8 cellular contexts compared by ENCODE assay signal in the genomic region with DNA sequence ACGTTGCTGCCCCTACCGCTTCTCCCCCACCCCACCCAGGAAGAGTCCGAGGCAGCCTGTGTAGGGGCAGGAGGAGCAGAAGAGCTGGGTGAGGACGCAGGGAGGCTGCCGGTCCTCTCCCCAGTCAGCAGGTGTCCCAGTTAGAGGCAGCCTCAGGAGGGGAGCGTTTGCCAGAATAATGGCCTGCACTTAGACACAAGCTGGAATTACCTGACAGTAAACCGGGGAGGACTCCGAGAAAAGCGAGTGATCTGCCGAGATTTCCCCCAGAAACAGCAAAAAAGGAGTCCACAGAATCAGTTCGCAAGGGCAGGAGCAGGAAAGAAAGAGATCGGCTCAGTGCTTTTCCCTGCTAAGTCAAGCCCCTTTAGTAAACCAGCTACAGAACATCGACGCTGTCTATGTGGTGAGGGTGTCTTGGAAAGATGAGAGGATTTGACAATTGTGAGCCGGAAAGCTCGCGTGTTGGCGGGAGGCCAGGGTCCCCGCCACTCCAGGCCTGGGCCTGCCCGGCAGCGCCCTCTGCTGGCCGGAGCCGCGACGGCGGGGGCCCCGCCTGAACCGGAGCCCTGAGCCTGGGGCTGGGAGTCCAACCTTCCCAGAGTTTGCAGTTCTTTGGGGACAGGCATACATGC. TPM values are rescaled to one million over a fixed set of nuclear protein-coding genes. Genes with fewer than 3 reads are reported as not detected.
DNase-seq lines count a peak whose midpoint lies in the region; ATAC-seq and TF ChIP-seq lines count a peak whose summit lies in the region.

No MANE protein-coding gene starts in this region.

- peak; percentile 19 to 83 for TF ChIP-seq EP300 in tibial nerve (IDR thresholded peaks at IDR 0.05)

- 2 to 3% methylated on average over 21 to 28 of the region's 28 CpGs for WGBS in tibial nerve, 2 donors

- no peak overlapping the region for H3K27ac ChIP-seq in BLaER1 treated with 17β-estradiol and CSF1 and Interleukin-3, amounts not matched to agents 10 nM and 100 nM
- peak overlapping the region; percentile 90 for H3K27ac ChIP-seq in parathyroid adenoma
- H3K27ac ChIP-seq in tibial nerve: peak overlapping the region; percentile 32 to 83 (median 68)

- no peaks in the 10 kb centered on the region for H3K27me3 Mint-ChIP-seq in activated naive CD8-positive, alpha-beta T cell

- peak overlapping the region in 4 of 11 experiments; percentile 2 to 35 (median 20); a peak in 3 of 22 replicates for H3K9ac ChIP-seq in BLaER1 treated with 17β-estradiol and CSF1 and Interleukin-3, amounts not matched to agents 10 nM and 100 nM
- peak overlapping the region; percentile 50 for H3K9ac ChIP-seq in parathyroid adenoma

- DNase-seq in MG63 (peak; percentile 71), head of caudate nucleus (peak; percentile 66 to 96 (median 89)), tibial nerve (ENCODE audit: low spot score in 2 of 2) (peak; percentile 69 to 76)

- no peaks in the 10 kb centered on the region for H3K27me3 ChIP-seq in BLaER1 treated with 17β-estradiol and CSF1 and Interleukin-3, amounts not matched to agents 10 nM and 100 nM
- H3K27me3 ChIP-seq in MG63: no peaks in the 10 kb centered on the region
- no peaks in the 10 kb centered on the region for H3K27me3 ChIP-seq in parathyroid adenoma (ENCODE audit: control insufficient read depth, insufficient read depth, low read length)
- H3K27me3 ChIP-seq in tibial nerve: no peaks in the 10 kb centered on the region

- H3K4me1 Mint-ChIP-seq in activated naive CD8-positive, alpha-beta T cell (ENCODE audit: low read depth): peaks cover 6% of the 10 kb centered on the region

- no peak for TF ChIP-seq POLR2A in tibial nerve (IDR thresholded peaks at IDR 0.05)

- no peaks in the 10 kb centered on the region for H3K36me3 ChIP-seq in BLaER1 treated with 17β-estradiol and CSF1 and Interleukin-3, amounts not matched to agents 10 nM and 100 nM
- H3K36me3 ChIP-seq in MG63 (no peaks in the 10 kb centered on the region), parathyroid adenoma (ENCODE audit: control insufficient read depth, insufficient read depth, low read length) (no peaks in the 10 kb centered on the region), tibial nerve (no peaks in the 10 kb centered on the region)

- H2AFZ ChIP-seq in parathyroid adenoma: peak overlapping the region; percentile 82

- no peaks in the 10 kb centered on the region for H4K20me1 ChIP-seq in BLaER1 treated with 17β-estradiol and CSF1 and Interleukin-3, amounts not matched to agents 10 nM and 100 nM

- H3K27ac Mint-ChIP-seq in activated naive CD8-positive, alpha-beta T cell: no peak overlapping the region

- ATAC-seq in GM21447 (IDR thresholded peaks at IDR 0.05; ENCODE audit: unreplicated experiment) (peak; percentile 67), SK-N-SH treated with all-trans-retinoic acid at 6 μM for 48 hours (peak; percentile 97)

- H3K4me3 Mint-ChIP-seq in activated naive CD8-positive, alpha-beta T cell: peak overlapping the region; percentile 75

- H3K36me3 Mint-ChIP-seq in activated naive CD8-positive, alpha-beta T cell: no peaks in the 10 kb centered on the region

- TF ChIP-seq CTCF in parathyroid adenoma (IDR thresholded peaks at IDR 0.05) (peak; percentile 94), tibial nerve (IDR thresholded peaks at IDR 0.05) (peak; percentile 97 to 99 (median 97))

- peak overlapping the region in 1 of 10 experiments; percentile 28; a peak in 2 of 20 replicates for H3K4me3 ChIP-seq in BLaER1 treated with 17β-estradiol and CSF1 and Interleukin-3, amounts not matched to agents 10 nM and 100 nM
- H3K4me3 ChIP-seq in MG63 (peak overlapping the region; percentile 32), parathyroid adenoma (ENCODE audit: low read depth, low read length) (peak overlapping the region; percentile 42), tibial nerve (peak overlapping the region; percentile 33 to 54 (median 47))

- intact Hi-C loops in head of caudate nucleus (cut with DNase I): loop anchor here (2.0 to 5.0 kb wide), 2 partner anchors 51 to 224 kb away; partner anchors contain the start of genes AAMDC, INTS4 and RSF1

- H3K9me3 ChIP-seq in BLaER1 treated with 17β-estradiol and CSF1 and Interleukin-3, amounts not matched to agents 10 nM and 100 nM (replicated peaks in 1 of 11): peaks cover 0 to 5% (median 0%) of the 10 kb centered on the region in 11 experiments; a peak in 1 of 22 replicates
- H3K9me3 ChIP-seq in MG63 (no peaks in the 10 kb centered on the region), parathyroid adenoma (ENCODE audit: control insufficient read depth, low read length) (no peaks in the 10 kb centered on the region), tibial nerve (no peaks in the 10 kb centered on the region)

- no peaks in the 10 kb centered on the region for H3K79me2 ChIP-seq in parathyroid adenoma

- peak overlapping the region; percentile 12 to 82 (median 64); a peak in 20 of 22 replicates for H3K4me2 ChIP-seq in BLaER1 treated with 17β-estradiol and CSF1 and Interleukin-3, amounts not matched to agents 10 nM and 100 nM
- peak overlapping the region; percentile 64 for H3K4me2 ChIP-seq in parathyroid adenoma (ENCODE audit: low read length)

- peaks cover 0 to 15% (median 7%) of the 10 kb centered on the region in 10 experiments; a peak in 16 of 20 replicates for H3K4me1 ChIP-seq in BLaER1 treated with 17β-estradiol and CSF1 and Interleukin-3, amounts not matched to agents 10 nM and 100 nM
- H3K4me1 ChIP-seq in parathyroid adenoma (peaks cover 5% of the 10 kb centered on the region), tibial nerve (peaks cover 0 to 12% (median 5%) of the 10 kb centered on the region in 4 donors)

- no peaks in the 10 kb centered on the region for H3K9me3 Mint-ChIP-seq in activated naive CD8-positive, alpha-beta T cell (ENCODE audit: low read depth)

TF ChIP-seq in SK-N-SH treated with all-trans-retinoic acid at 6 μM for 48 hours, 23 proteins besides CTCF, POLR2A, EP300 and RAD21:
- 0 out of 2 replicates have a peak, but pooled peaks have one; percentile 56 for TF ChIP-seq ZFP3 (CRISPR knock-in tag; IDR thresholded peaks at IDR 0.05)
- TF ChIP-seq, protein P1, sequence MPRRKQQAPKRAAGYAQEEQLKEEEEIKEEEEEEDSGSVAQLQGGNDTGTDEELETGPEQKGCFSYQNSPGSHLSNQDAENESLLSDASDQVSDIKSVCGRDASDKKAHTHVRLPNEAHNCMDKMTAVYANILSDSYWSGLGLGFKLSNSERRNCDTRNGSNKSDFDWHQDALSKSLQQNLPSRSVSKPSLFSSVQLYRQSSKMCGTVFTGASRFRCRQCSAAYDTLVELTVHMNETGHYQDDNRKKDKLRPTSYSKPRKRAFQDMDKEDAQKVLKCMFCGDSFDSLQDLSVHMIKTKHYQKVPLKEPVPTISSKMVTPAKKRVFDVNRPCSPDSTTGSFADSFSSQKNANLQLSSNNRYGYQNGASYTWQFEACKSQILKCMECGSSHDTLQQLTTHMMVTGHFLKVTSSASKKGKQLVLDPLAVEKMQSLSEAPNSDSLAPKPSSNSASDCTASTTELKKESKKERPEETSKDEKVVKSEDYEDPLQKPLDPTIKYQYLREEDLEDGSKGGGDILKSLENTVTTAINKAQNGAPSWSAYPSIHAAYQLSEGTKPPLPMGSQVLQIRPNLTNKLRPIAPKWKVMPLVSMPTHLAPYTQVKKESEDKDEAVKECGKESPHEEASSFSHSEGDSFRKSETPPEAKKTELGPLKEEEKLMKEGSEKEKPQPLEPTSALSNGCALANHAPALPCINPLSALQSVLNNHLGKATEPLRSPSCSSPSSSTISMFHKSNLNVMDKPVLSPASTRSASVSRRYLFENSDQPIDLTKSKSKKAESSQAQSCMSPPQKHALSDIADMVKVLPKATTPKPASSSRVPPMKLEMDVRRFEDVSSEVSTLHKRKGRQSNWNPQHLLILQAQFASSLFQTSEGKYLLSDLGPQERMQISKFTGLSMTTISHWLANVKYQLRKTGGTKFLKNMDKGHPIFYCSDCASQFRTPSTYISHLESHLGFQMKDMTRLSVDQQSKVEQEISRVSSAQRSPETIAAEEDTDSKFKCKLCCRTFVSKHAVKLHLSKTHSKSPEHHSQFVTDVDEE (CRISPR knock-in tag; IDR thresholded peaks at IDR 0.05): no peak

RNA-seq across cellular contexts. Expression of gene THRSP, which starts 17.7 kb away (rescaled TPM):
- 0.63 TPM in 1 of 2 replicates, not detected in the other for total RNA-seq in MG63 (2014; rRNA removed; shearing (Covaris generic); ENCODE audit: low replicate concordance)
- 10 to 100 TPM in 2 of 4 donors, 1 to 10 TPM in 2; 4.0 to 22.9 (median 8.7) TPM for total RNA-seq in tibial nerve

RNA-seq across cellular contexts. Expression of gene KCTD14, which starts 22.9 kb away (rescaled TPM):
- total RNA-seq in MG63 (2014; rRNA removed; shearing (Covaris generic); ENCODE audit: low replicate concordance): 5.8 and 12.8 TPM in 2 replicates
- total RNA-seq in tibial nerve: 1 to 10 TPM; 2.5 to 6.0 (median 3.4) TPM

RNA-seq across cellular contexts. Expression of gene NDUFC2, which starts 33.7 kb away (rescaled TPM):
- 77.7 and 95.3 TPM in 2 replicates for total RNA-seq in MG63 (2014; rRNA removed; shearing (Covaris generic); ENCODE audit: low replicate concordance)
- total RNA-seq in tibial nerve: 10 to 100 TPM; 49.6 to 88.3 (median 66.3) TPM

RNA-seq across cellular contexts. Expression of gene INTS4, which starts 51.5 kb away (rescaled TPM):
- 11.0 and 11.3 TPM in 2 replicates for total RNA-seq in MG63 (2014; rRNA removed; shearing (Covaris generic); ENCODE audit: low replicate concordance)
- 10 to 100 TPM; 32.2 to 49.2 (median 40.0) TPM for total RNA-seq in tibial nerve

Comparison
In these comparisons a context has a peak if more than half of its experiments do, and no peak if none do; other contexts are left out.
1. H3K27ac ChIP-seq: peak in parathyroid adenoma (single experiment) and tibial nerve (4 of 4); none in BLaER1 treated with 17β-estradiol and CSF1 and Interleukin-3, amounts not matched to agents 10 nM and 100 nM (0 of 11).
2. Peak in every context shown above with its lines, with median percentiles within 50 percentile points of each other: DNase-seq.